Comparison of ENCODE assay signal across 20 cellular contexts in the genomic region with DNA sequence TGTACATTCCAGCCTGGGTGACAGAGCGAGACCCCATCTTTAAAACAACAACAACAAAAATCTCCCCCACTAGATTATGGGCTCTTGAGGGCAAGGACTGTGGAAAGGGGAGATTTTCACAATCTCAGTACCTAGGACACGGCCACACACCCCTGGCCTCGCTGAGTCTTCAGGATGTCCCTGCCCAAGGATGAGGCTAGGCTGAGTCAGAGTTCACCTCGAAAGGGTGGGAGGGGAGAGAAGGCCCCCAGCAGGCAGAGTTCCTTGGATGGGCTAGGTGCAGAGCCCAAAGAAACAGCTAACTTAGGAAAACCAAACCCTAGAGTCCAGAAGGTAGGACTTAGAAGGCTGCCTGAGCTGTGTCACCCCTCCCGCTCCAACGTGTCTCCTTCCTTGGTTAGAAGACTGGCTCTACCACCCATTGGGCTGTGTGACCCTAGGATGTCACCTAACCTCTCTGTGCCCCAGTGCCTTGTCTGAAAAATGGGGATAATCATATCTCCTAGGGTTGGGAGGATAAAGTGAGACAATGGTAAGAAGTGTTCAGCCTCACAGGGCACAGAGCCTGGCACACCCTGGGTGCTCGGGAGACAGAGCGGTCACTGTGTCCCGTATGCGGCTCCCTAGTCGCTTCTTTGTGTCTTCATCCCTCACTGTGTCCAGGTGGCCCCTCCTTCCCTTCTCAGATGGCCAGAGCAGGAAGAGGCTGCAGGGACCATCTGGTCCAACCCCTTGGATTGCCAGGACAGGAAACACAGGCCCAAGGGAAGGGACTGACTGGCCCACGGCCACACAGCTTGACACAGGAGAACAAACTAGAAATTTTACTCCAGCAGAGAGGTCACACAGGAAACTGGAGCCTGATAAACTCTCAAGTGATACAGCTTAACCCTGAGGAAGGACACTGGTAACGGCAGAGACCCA. TPM values are rescaled to one million over a fixed set of nuclear protein-coding genes. Genes with fewer than 3 reads are reported as not detected.
DNase-seq lines count a peak whose midpoint lies in the region; ATAC-seq and TF ChIP-seq lines count a peak whose summit lies in the region.
"Had no signal": no experiment of that assay in that cellular context is flagged by ENCODE, and none has a peak within 500 bp of the region (broad histone marks: within the 10 kb centered on the region; RNA-seq: fewer than 3 reads in every experiment).

No MANE protein-coding gene starts in this region.

- H4K12ac ChIP-seq in trophoblast cell (ENCODE audit: low read depth, low read length) = no peak overlapping the region

- H2BK12ac ChIP-seq in trophoblast cell (ENCODE audit: low read length) = no peak overlapping the region

- TF ChIP-seq CTCF in SK-N-SH (IDR thresholded peaks at IDR 0.05) = no peak
- no peak for TF ChIP-seq CTCF in gastroesophageal sphincter (IDR thresholded peaks at IDR 0.05)
- no peak for TF ChIP-seq CTCF in coronary artery (IDR thresholded peaks at IDR 0.05)

- CTCF ChIA-PET in SK-N-SH (lab: Yijun Ruan, JAX) = interaction anchor here (0.6 kb wide), 1 partner anchor 87 kb away, joined by 3 read pairs; no protein-coding TSS in a partner anchor

- H4K8ac ChIP-seq in trophoblast cell (ENCODE audit: low read depth, low read length) = no peak overlapping the region

- H3K9ac ChIP-seq in SK-N-SH (no peak overlapping the region), trophoblast cell (ENCODE audit: low read length) (no peak overlapping the region)

- H2AFZ ChIP-seq in SK-N-SH (ENCODE audit: low read depth) (no peak overlapping the region), trophoblast cell (ENCODE audit: insufficient read depth, low read length, poor library complexity) (no peak overlapping the region)

- H3K27me3 ChIP-seq in SK-N-SH (ENCODE audit: insufficient read depth) = no peaks in the 10 kb centered on the region
- no peaks in the 10 kb centered on the region for H3K27me3 ChIP-seq in gastroesophageal sphincter
- H3K27me3 ChIP-seq in trophoblast cell (ENCODE audit: insufficient read depth, low read length) = no peaks in the 10 kb centered on the region

- H3K9me2 ChIP-seq in SK-N-SH = no peaks in the 10 kb centered on the region

- no peak overlapping the region for H3K18ac ChIP-seq in trophoblast cell (ENCODE audit: low read length)

- H2BK120ac ChIP-seq in trophoblast cell (ENCODE audit: insufficient read depth, low read length, poor library complexity) = no peak overlapping the region

- no peak overlapping the region for H3K14ac ChIP-seq in trophoblast cell (ENCODE audit: low read length)

- no peak overlapping the region for H4K91ac ChIP-seq in trophoblast cell (ENCODE audit: low read depth, low read length)

- POLR2A ChIA-PET in SK-N-SH (lab: Yijun Ruan, JAX) = no interaction called here

- H3K27ac ChIP-seq in SK-N-SH (ENCODE audit: low read depth in 2 of 2, low read length in 1 of 2) (peak overlapping the region in 1 of 2 experiments; percentile 34; a peak in 1 of 4 replicates), gastroesophageal sphincter (peak overlapping the region in 1 of 4 donors; percentile 0), coronary artery (no peak overlapping the region), trophoblast cell (ENCODE audit: low read depth, low read length) (no peak overlapping the region)
- H3K27ac ChIP-seq: 22Rv1 had no signal

- TF ChIP-seq EP300 in SK-N-SH (IDR thresholded peaks at IDR 0.05; ENCODE audit: borderline replicate concordance in 1 of 2, low read depth in 1 of 2, low read length in 1 of 2) (no peak), gastroesophageal sphincter (IDR thresholded peaks at IDR 0.05) (no peak)

- no peak overlapping the region for H3K23ac ChIP-seq in trophoblast cell (ENCODE audit: low read length)

- H3F3A ChIP-seq in SK-N-SH (replicated peaks; ENCODE audit: insufficient read depth) = no peaks in the 10 kb centered on the region

- H3K9me3 ChIP-seq in SK-N-SH (no peaks in the 10 kb centered on the region), gastroesophageal sphincter (no peaks in the 10 kb centered on the region), trophoblast cell (ENCODE audit: insufficient read depth, low read depth, low read length) (peaks cover 2% of the 10 kb centered on the region)

- H3K36me3 ChIP-seq in SK-N-SH (replicated peaks in 1 of 2; ENCODE audit: control insufficient read depth in 1 of 2, insufficient read depth in 2 of 2, low read length in 1 of 2) = peaks cover 0 to 2% of the 10 kb centered on the region in 2 experiments
- peaks cover 0 to 39% of the 10 kb centered on the region in 2 donors for H3K36me3 ChIP-seq in gastroesophageal sphincter
- no peaks in the 10 kb centered on the region for H3K36me3 ChIP-seq in trophoblast cell (ENCODE audit: control insufficient read depth in 1 of 2, insufficient read depth in 2 of 2, low read length in 2 of 2)

- no peak overlapping the region for H2BK5ac ChIP-seq in trophoblast cell (ENCODE audit: low read depth, low read length, poor library complexity)

- no peak for DNase-seq in SK-N-SH
- peak; percentile 39 for DNase-seq in midbrain (lab: John Stamatoyannopoulos, UW)
- DNase-seq in coronary artery (ENCODE audit: low spot score) = no peak
- no peak for DNase-seq in SIG-M5 (lab: John Stamatoyannopoulos, UW)
- DNase-seq in trophoblast cell = no peak
- no peak for DNase-seq in Kasumi-1 (lab: John Stamatoyannopoulos, UW)
- DNase-seq: activated CD4-positive, alpha-beta T cell treated with anti-CD3 and anti-CD28 coated beads, Interleukin-2, amount 10 ng/mL, durations not matched to agents 7 days and 5 days; activated T-cell treated with anti-CD3 and anti-CD28 coated beads, Interleukin-2, amount 50 U/mL, for 48 hours; amniotic stem cell; CD8-positive, alpha-beta memory T cell; effector CD8-positive, alpha-beta T cell; H7; islet precursor cell; KBM-7; NCI-H446; OCI-M1; stimulated activated naive CD4-positive, alpha-beta T cell treated with Interleukin-2 at 50 U/mL for 16 hours had no signal

- WGBS in SK-N-SH (ENCODE audit: low lambda C conversion rate) = 79% methylated on average over 13 of the region's 13 CpGs
- WGBS in gastroesophageal sphincter (ENCODE audit: low coverage in 1 of 2), 2 donors = 60 to 92% methylated on average over 2 to 8 of the region's 13 CpGs
- no CpG with 5 or more reads among the region's 13 CpGs for WGBS in trophoblast cell (ENCODE audit: extremely low coverage, insufficient coverage, insufficient read length)

- no peaks in the 10 kb centered on the region for H4K20me1 ChIP-seq in SK-N-SH (ENCODE audit: insufficient read depth)

- no peak overlapping the region for H2AK5ac ChIP-seq in trophoblast cell (ENCODE audit: low read length)

- no peaks in the 10 kb centered on the region for H3K79me1 ChIP-seq in trophoblast cell (ENCODE audit: low read length)

- TF ChIP-seq POLR2A in gastroesophageal sphincter (IDR thresholded peaks at IDR 0.05) = no peak

- TF ChIP-seq RAD21 in SK-N-SH (IDR thresholded peaks at IDR 0.05; ENCODE audit: low read length) = no peak

- ATAC-seq in SK-N-SH treated with all-trans-retinoic acid at 6 μM for 48 hours (0 out of 3 replicates have a peak, but pooled peaks have one; percentile 23), gastroesophageal sphincter (peak; percentile 61)

- no peak overlapping the region for H3K4ac ChIP-seq in trophoblast cell (ENCODE audit: low read depth, low read length)

- H3K4me2 ChIP-seq in SK-N-SH = no peak overlapping the region
- no peak overlapping the region for H3K4me2 ChIP-seq in trophoblast cell (ENCODE audit: low read length)

- H3K4me3 ChIP-seq in SK-N-SH (ENCODE audit: low read depth in 2 of 2, low read length in 1 of 2) (no peak overlapping the region), gastroesophageal sphincter (no peak overlapping the region), coronary artery (no peak overlapping the region), trophoblast cell (ENCODE audit: low read depth, low read length) (no peak overlapping the region)

- peaks cover 0 to 22% of the 10 kb centered on the region in 2 experiments; a peak in 1 of 4 replicates for H3K4me1 ChIP-seq in SK-N-SH (ENCODE audit: control insufficient read depth in 1 of 2, insufficient read depth in 2 of 2, low read depth in 1 of 2, low read length in 1 of 2)
- peaks cover 0 to 15% (median 0%) of the 10 kb centered on the region in 3 donors for H3K4me1 ChIP-seq in gastroesophageal sphincter
- peaks cover 3 to 14% of the 10 kb centered on the region in 2 experiments for H3K4me1 ChIP-seq in trophoblast cell (ENCODE audit: control insufficient read depth in 1 of 2, insufficient read depth in 2 of 2, low read length in 2 of 2)

- H3K79me2 ChIP-seq in SK-N-SH (ENCODE audit: insufficient read depth) (no peaks in the 10 kb centered on the region), trophoblast cell (ENCODE audit: control insufficient read depth, insufficient read depth, low read length, poor library complexity) (no peaks in the 10 kb centered on the region)

TF ChIP-seq in SK-N-SH treated with all-trans-retinoic acid at 6 μM for 48 hours, 23 proteins besides CTCF, POLR2A, EP300 and RAD21 (continues in another document):
- no peak for TF ChIP-seq TOX (CRISPR knock-in tag; IDR thresholded peaks at IDR 0.05; ENCODE audit: borderline replicate concordance)
- no peak for TF ChIP-seq ARNTL (CRISPR knock-in tag; IDR thresholded peaks at IDR 0.05; ENCODE audit: borderline replicate concordance, low read depth)

TF ChIP-seq in SK-N-SH, 30 proteins besides CTCF, POLR2A, EP300 and RAD21:
- no peak for TF ChIP-seq FOSL2 (IDR thresholded peaks at IDR 0.05; ENCODE audit: borderline replicate concordance, low read depth)
- TF ChIP-seq YY1 (IDR thresholded peaks at IDR 0.05; ENCODE audit: low read depth) = no peak
- TF ChIP-seq NRF1 (IDR thresholded peaks at IDR 0.05; ENCODE audit: low read depth, low read length) = no peak
TF ChIP-seq in SK-N-SH: peak in this region for 0.

RNA-seq across cellular contexts. Expression of a gene that starts 11.2 kb away (rescaled TPM):
- 2.5 and 4.4 TPM in 2 replicates for polyA plus RNA-seq in SK-N-SH (2012; rRNA removed)
- 1.8 and 2.7 TPM in 2 replicates for polyA plus RNA-seq in SK-N-SH (2012; cell fraction: cytosol; rRNA removed)
- polyA plus RNA-seq in SK-N-SH (2012; cell fraction: nucleus; rRNA removed) = 8.0 and 8.7 TPM in 2 replicates
- 1 to 10 TPM; 4.0 to 9.0 (median 5.5) TPM for total RNA-seq in gastroesophageal sphincter
- 4.7 and 4.8 TPM in 2 replicates for polyA plus RNA-seq in trophoblast cell (2013)
